ENCODE assay signal across 1 cellular context in genomic region chr11:5703741-5704536, GRCh38.
TF ChIP-seq lines count a peak whose summit lies in the region.

No MANE protein-coding gene starts in this region.

TF ChIP-seq in GM12878, 131 proteins besides CTCF, POLR2A, EP300 and RAD21:
- TF ChIP-seq POU2F2 (IDR thresholded peaks at IDR 0.05; ENCODE audit: borderline replicate concordance, low read depth, low read length) (peak; percentile 70; the same call in 1 of the 3 replicates), NBN (IDR thresholded peaks at IDR 0.05) (0 out of 2 replicates have a peak, but pooled peaks have one; percentile 26), RB1 (IDR thresholded peaks at IDR 0.05; ENCODE audit: borderline replicate concordance) (no peak), HDGF (IDR thresholded peaks at IDR 0.05) (no peak), SP1 (IDR thresholded peaks at IDR 0.05; ENCODE audit: low read depth, low read length) (no peak), SMAD1 (IDR thresholded peaks at IDR 0.05; ENCODE audit: low read depth, partially characterized antibody) (no peak), MYB (IDR thresholded peaks at IDR 0.05; ENCODE audit: borderline replicate concordance, low read depth, low read length) (no peak), ATF7 (IDR thresholded peaks at IDR 0.05; ENCODE audit: low read depth) (peak; percentile 58), ATF2 (IDR thresholded peaks at IDR 0.05; ENCODE audit: low read length) (no peak), HDAC2 (IDR thresholded peaks at IDR 0.05) (no peak), SPI1 (IDR thresholded peaks at IDR 0.05; ENCODE audit: borderline replicate concordance, insufficient read depth, low read depth, low read length) (no peak), NR2C2 (IDR thresholded peaks at IDR 0.05; ENCODE audit: borderline replicate concordance, control insufficient read depth, insufficient read length, low read depth) (no peak), SKIL (IDR thresholded peaks at IDR 0.05; ENCODE audit: low read depth, poor library complexity, severe bottlenecking) (no peak), RUNX3 (IDR thresholded peaks at IDR 0.05; ENCODE audit: low read length) (peak; percentile 23; the same call in 1 of the 2 replicates), DPF2 (IDR thresholded peaks at IDR 0.05) (no peak), MTA2 (IDR thresholded peaks at IDR 0.05; ENCODE audit: low read depth) (peak; percentile 70), IKZF2 (IDR thresholded peaks at IDR 0.05) (peak; percentile 13 to 58; a peak in 2 of 4 replicates), PAX8 (IDR thresholded peaks at IDR 0.05) (no peak), MEF2B (IDR thresholded peaks at IDR 0.05; ENCODE audit: partially characterized antibody, poor library complexity, severe bottlenecking) (peak; percentile 23), GABPA (IDR thresholded peaks at IDR 0.05; ENCODE audit: low read depth) (no peak), REST (IDR thresholded peaks at IDR 0.05; ENCODE audit: low read depth, low read length) (no peak), CBFB (IDR thresholded peaks at IDR 0.05; ENCODE audit: low read depth) (no peak), CBX5 (IDR thresholded peaks at IDR 0.05; ENCODE audit: low read depth) (peak; percentile 90), ASH2L (IDR thresholded peaks at IDR 0.05; ENCODE audit: borderline replicate concordance, low read depth) (no peak), ZNF217 (IDR thresholded peaks at IDR 0.05) (no peak), SREBF1 (IDR thresholded peaks at IDR 0.05; ENCODE audit: low read length) (no peak)
- TF ChIP-seq, protein P1, sequence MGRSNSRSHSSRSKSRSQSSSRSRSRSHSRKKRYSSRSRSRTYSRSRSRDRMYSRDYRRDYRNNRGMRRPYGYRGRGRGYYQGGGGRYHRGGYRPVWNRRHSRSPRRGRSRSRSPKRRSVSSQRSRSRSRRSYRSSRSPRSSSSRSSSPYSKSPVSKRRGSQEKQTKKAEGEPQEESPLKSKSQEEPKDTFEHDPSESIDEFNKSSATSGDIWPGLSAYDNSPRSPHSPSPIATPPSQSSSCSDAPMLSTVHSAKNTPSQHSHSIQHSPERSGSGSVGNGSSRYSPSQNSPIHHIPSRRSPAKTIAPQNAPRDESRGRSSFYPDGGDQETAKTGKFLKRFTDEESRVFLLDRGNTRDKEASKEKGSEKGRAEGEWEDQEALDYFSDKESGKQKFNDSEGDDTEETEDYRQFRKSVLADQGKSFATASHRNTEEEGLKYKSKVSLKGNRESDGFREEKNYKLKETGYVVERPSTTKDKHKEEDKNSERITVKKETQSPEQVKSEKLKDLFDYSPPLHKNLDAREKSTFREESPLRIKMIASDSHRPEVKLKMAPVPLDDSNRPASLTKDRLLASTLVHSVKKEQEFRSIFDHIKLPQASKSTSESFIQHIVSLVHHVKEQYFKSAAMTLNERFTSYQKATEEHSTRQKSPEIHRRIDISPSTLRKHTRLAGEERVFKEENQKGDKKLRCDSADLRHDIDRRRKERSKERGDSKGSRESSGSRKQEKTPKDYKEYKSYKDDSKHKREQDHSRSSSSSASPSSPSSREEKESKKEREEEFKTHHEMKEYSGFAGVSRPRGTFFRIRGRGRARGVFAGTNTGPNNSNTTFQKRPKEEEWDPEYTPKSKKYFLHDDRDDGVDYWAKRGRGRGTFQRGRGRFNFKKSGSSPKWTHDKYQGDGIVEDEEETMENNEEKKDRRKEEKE (IDR thresholded peaks at IDR 0.05), result no peak
- TF ChIP-seq, protein P2, sequence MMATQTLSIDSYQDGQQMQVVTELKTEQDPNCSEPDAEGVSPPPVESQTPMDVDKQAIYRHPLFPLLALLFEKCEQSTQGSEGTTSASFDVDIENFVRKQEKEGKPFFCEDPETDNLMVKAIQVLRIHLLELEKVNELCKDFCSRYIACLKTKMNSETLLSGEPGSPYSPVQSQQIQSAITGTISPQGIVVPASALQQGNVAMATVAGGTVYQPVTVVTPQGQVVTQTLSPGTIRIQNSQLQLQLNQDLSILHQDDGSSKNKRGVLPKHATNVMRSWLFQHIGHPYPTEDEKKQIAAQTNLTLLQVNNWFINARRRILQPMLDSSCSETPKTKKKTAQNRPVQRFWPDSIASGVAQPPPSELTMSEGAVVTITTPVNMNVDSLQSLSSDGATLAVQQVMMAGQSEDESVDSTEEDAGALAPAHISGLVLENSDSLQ (IDR thresholded peaks at IDR 0.05), result 0 out of 2 replicates have a peak, but pooled peaks have one; percentile 13
- TF ChIP-seq, protein P3, sequence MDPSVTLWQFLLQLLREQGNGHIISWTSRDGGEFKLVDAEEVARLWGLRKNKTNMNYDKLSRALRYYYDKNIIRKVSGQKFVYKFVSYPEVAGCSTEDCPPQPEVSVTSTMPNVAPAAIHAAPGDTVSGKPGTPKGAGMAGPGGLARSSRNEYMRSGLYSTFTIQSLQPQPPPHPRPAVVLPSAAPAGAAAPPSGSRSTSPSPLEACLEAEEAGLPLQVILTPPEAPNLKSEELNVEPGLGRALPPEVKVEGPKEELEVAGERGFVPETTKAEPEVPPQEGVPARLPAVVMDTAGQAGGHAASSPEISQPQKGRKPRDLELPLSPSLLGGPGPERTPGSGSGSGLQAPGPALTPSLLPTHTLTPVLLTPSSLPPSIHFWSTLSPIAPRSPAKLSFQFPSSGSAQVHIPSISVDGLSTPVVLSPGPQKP (IDR thresholded peaks at IDR 0.05; ENCODE audit: low read depth, low read length), result no peak
- TF ChIP-seq, protein P4, sequence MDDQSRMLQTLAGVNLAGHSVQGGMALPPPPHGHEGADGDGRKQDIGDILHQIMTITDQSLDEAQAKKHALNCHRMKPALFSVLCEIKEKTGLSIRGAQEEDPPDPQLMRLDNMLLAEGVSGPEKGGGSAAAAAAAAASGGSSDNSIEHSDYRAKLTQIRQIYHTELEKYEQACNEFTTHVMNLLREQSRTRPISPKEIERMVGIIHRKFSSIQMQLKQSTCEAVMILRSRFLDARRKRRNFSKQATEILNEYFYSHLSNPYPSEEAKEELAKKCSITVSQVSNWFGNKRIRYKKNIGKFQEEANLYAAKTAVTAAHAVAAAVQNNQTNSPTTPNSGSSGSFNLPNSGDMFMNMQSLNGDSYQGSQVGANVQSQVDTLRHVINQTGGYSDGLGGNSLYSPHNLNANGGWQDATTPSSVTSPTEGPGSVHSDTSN (IDR thresholded peaks at IDR 0.05; ENCODE audit: insufficient replicate concordance, low read depth, low read length), result no peak
- TF ChIP-seq, protein P5, sequence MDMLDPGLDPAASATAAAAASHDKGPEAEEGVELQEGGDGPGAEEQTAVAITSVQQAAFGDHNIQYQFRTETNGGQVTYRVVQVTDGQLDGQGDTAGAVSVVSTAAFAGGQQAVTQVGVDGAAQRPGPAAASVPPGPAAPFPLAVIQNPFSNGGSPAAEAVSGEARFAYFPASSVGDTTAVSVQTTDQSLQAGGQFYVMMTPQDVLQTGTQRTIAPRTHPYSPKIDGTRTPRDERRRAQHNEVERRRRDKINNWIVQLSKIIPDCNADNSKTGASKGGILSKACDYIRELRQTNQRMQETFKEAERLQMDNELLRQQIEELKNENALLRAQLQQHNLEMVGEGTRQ (IDR thresholded peaks at IDR 0.05; ENCODE audit: borderline replicate concordance, low read depth, low read length), result no peak
